9 cellular contexts compared by ENCODE assay signal in genomic region chr3:160003520-160004128, GRCh38. TPM values are rescaled to one million over a fixed set of nuclear protein-coding genes. Genes with fewer than 3 reads are reported as not detected.
DNase-seq lines count a peak whose midpoint lies in the region; ATAC-seq and TF ChIP-seq lines count a peak whose summit lies in the region.
"Had no signal": no experiment of that assay in that cellular context is flagged by ENCODE, and none has a peak within 500 bp of the region (broad histone marks: within the 10 kb centered on the region; RNA-seq: fewer than 3 reads in every experiment).

No MANE protein-coding gene starts in this region.

- TF ChIP-seq CTCF in C4-2B (conservative IDR thresholded peaks at IDR 0.05) = peak; percentile 79

- peaks cover 0 to 2% of the 10 kb centered on the region in 2 donors for H3K27me3 Mint-ChIP-seq in natural killer cell treated with Interleukin-12 subunit alpha and Interleukin-12 subunit beta and Interleukin-15 and Interleukin-18, amount 100 ng/mL, for 72 hours

- H3K27ac Mint-ChIP-seq in natural killer cell treated with Interleukin-12 subunit alpha and Interleukin-12 subunit beta and Interleukin-15 and Interleukin-18, amount 100 ng/mL, for 72 hours = no peak overlapping the region

- H3K9me3 Mint-ChIP-seq in natural killer cell treated with Interleukin-12 subunit alpha and Interleukin-12 subunit beta and Interleukin-15 and Interleukin-18, amount 100 ng/mL, for 72 hours = no peaks in the 10 kb centered on the region

- no peak for TF ChIP-seq POLR2A in erythroblast (IDR thresholded peaks at IDR 0.05; ENCODE audit: low read length)

- H3K4me1 Mint-ChIP-seq in natural killer cell treated with Interleukin-12 subunit alpha and Interleukin-12 subunit beta and Interleukin-15 and Interleukin-18, amount 100 ng/mL, for 72 hours (ENCODE audit: low read depth in 2 of 2) = peaks cover 0 to 4% of the 10 kb centered on the region in 2 donors

- ATAC-seq in GM18517 (IDR thresholded peaks at IDR 0.05; ENCODE audit: unreplicated experiment) (peak; percentile 83), HG02840 (IDR thresholded peaks at IDR 0.05; ENCODE audit: low FRiP score, unreplicated experiment) (peak; percentile 66)
- ATAC-seq in natural killer cell treated with Interleukin-12 subunit alpha and Interleukin-12 subunit beta and Interleukin-15 and Interleukin-18, amount 100 ng/mL, for 72 hours = peak; percentile 73 to 79

- H3K36me3 Mint-ChIP-seq in natural killer cell treated with Interleukin-12 subunit alpha and Interleukin-12 subunit beta and Interleukin-15 and Interleukin-18, amount 100 ng/mL, for 72 hours = no peaks in the 10 kb centered on the region

- DNase-seq in NCI-H1092 (lab: John Stamatoyannopoulos, UW) (peak; percentile 35), UCSD-AML1 (lab: John Stamatoyannopoulos, UW; ENCODE audit: unreplicated experiment) (peak; percentile 71), erythroblast (lab: John Stamatoyannopoulos, UW) (peak; percentile 15 to 29), amniotic stem cell (lab: John Stamatoyannopoulos, UW) (no peak)
- DNase-seq in natural killer cell treated with Interleukin-12 subunit alpha and Interleukin-12 subunit beta and Interleukin-15 and Interleukin-18, amount 100 ng/mL, for 72 hours (ENCODE audit: low spot score) = no peak

- H3K27ac ChIP-seq in C4-2B = no peak overlapping the region
- H3K27ac ChIP-seq: ovary had no signal

- no peak overlapping the region for H3K4me3 Mint-ChIP-seq in natural killer cell treated with Interleukin-12 subunit alpha and Interleukin-12 subunit beta and Interleukin-15 and Interleukin-18, amount 100 ng/mL, for 72 hours

RNA-seq across cellular contexts. Expression of gene IL12A, which starts 15.0 kb away (rescaled TPM):
- total RNA-seq in natural killer cell treated with Interleukin-12 subunit alpha and Interleukin-12 subunit beta and Interleukin-15 and Interleukin-18, amount 100 ng/mL, for 72 hours = 1 to 10 TPM in 1 of 2 donors, under 1 TPM in 1; 0.31 to 1.5 TPM

Comparison
In these comparisons a context has a peak if more than half of its experiments do, and no peak if none do; other contexts are left out.
1. DNase-seq: peak in NCI-H1092 (single experiment), UCSD-AML1 (single experiment) and erythroblast (2 of 2); none in natural killer cell treated with Interleukin-12 subunit alpha and Interleukin-12 subunit beta and Interleukin-15 and Interleukin-18, amount 100 ng/mL, for 72 hours (single experiment) and amniotic stem cell (single experiment).
2. Peak in every context shown above with its lines, with median percentiles within 50 percentile points of each other: ATAC-seq.